ENCODE assay signal across 6 cellular contexts in genomic region chr1:30186586-30186985, GRCh38.
"Had no signal": no experiment of that assay in that cellular context is flagged by ENCODE, and none has a peak within 500 bp of the region (broad histone marks: within the 10 kb centered on the region; RNA-seq: fewer than 3 reads in every experiment).

No MANE protein-coding gene starts in this region.

- H3K4me3 Mint-ChIP-seq: GM23338, H9, HFFc6, IgD-negative memory B cell had no signal

- DNase-seq: H9, HCEC 1CT, HFFc6 had no signal

- H3K27ac Mint-ChIP-seq: GM23338, H9, HFFc6, IgD-negative memory B cell had no signal

- H3K36me3 Mint-ChIP-seq: IgD-negative memory B cell had no signal

- H3K4me1 Mint-ChIP-seq: GM23338, IgD-negative memory B cell had no signal

- H3K9me3 Mint-ChIP-seq: H9, IgD-negative memory B cell had no signal

- ATAC-seq: GM23338, HepG2 had no signal
